ENCODE assay signal across 8 cellular contexts in genomic region chr12:71685312-71685906, GRCh38. TPM values are rescaled to one million over a fixed set of nuclear protein-coding genes. Genes with fewer than 3 reads are reported as not detected.
A peak's percentile ranks its signal among the peaks of the same experiment; 100 is the strongest.
DNase-seq lines count a peak whose midpoint lies in the region; ATAC-seq and TF ChIP-seq lines count a peak whose summit lies in the region.

No MANE protein-coding gene starts in this region.

- H3K4me1 Mint-ChIP-seq in HFFc6 (ENCODE audit: low read depth), result peaks cover 24% of the 10 kb centered on the region
- peaks cover 50% of the 10 kb centered on the region for H3K4me1 Mint-ChIP-seq in activated B cell treated with CpG ODN at 0.5 μM for 24 hours

- H3K9ac ChIP-seq in smooth muscle cell (ENCODE audit: low read depth), result peak overlapping the region; percentile 64

- peaks cover 14% of the 10 kb centered on the region for H3K4me1 ChIP-seq in smooth muscle cell (ENCODE audit: low read depth)

- CTCF ChIA-PET in activated B cell treated with CpG ODN at 0.5 μM for 24 hours (lab: Charles Lee), result interaction anchor here (0.8 to 5.5 kb wide), 8 partner anchors 10 to 61 kb away, joined by 4 to 81 read pairs (median 6); partner anchors contain the start of genes THAP2 and ZFC3H1

- no peak for TF ChIP-seq CTCF in HFFc6 (IDR thresholded peaks at IDR 0.05)
- TF ChIP-seq CTCF in activated B cell treated with CpG ODN at 0.5 μM for 24 hours (IDR thresholded peaks at IDR 0.05), result no peak
- TF ChIP-seq CTCF in smooth muscle cell (IDR thresholded peaks at IDR 0.05; ENCODE audit: borderline replicate concordance, insufficient read depth, poor library complexity, severe bottlenecking), result no peak

- peak overlapping the region; percentile 87 for H3K4me2 ChIP-seq in smooth muscle cell

- H3K4me3 Mint-ChIP-seq in HFFc6 (peak overlapping the region; percentile 89), activated B cell treated with CpG ODN at 0.5 μM for 24 hours (peak overlapping the region; percentile 93)

- no peaks in the 10 kb centered on the region for H3F3A ChIP-seq in smooth muscle cell (ENCODE audit: low read depth)

- no peaks in the 10 kb centered on the region for H3K36me3 Mint-ChIP-seq in HFFc6 (ENCODE audit: low read depth)
- peaks cover 14% of the 10 kb centered on the region for H3K36me3 Mint-ChIP-seq in activated B cell treated with CpG ODN at 0.5 μM for 24 hours (ENCODE audit: low read depth)

- no peaks in the 10 kb centered on the region for H3K36me3 ChIP-seq in smooth muscle cell (ENCODE audit: low read depth)

- DNase-seq in HFFc6 (no peak), activated B cell treated with CpG ODN at 0.5 μM for 24 hours (no peak), left ventricle myocardium superior (no peak), smooth muscle cell (lab: John Stamatoyannopoulos, UW; ENCODE audit: unreplicated experiment) (no peak), epidermal melanocyte (ENCODE audit: insufficient read length, low spot score) (no peak), activated gamma-delta T cell treated with Interleukin-2 at 50 U/mL for 16 hours (no peak)

- ATAC-seq in activated B cell treated with CpG ODN at 0.5 μM for 24 hours (ENCODE audit: low read depth) (no peak), left ventricle myocardium superior (peak; percentile 12), HG03045 (IDR thresholded peaks at IDR 0.05; ENCODE audit: unreplicated experiment) (no peak), GM18502 (IDR thresholded peaks at IDR 0.05; ENCODE audit: poor library complexity, unreplicated experiment) (no peak)

- no peaks in the 10 kb centered on the region for H4K20me1 ChIP-seq in smooth muscle cell (ENCODE audit: low read depth)

- H3K9me3 Mint-ChIP-seq in HFFc6, result no peaks in the 10 kb centered on the region
- H3K9me3 Mint-ChIP-seq in activated B cell treated with CpG ODN at 0.5 μM for 24 hours, result no peaks in the 10 kb centered on the region

- H3K79me2 ChIP-seq in smooth muscle cell (ENCODE audit: low read depth), result peaks cover 13% of the 10 kb centered on the region

- intact Hi-C loops in activated B cell treated with CpG ODN at 0.5 μM for 24 hours (cut with micrococcal nuclease), result no loop called here
- intact Hi-C loops in left ventricle myocardium superior (cut with micrococcal nuclease), result no loop called here

- POLR2A ChIA-PET in activated B cell treated with CpG ODN at 0.5 μM for 24 hours (lab: Charles Lee), result interaction anchor here (0.9 to 8.1 kb wide), 10 partner anchors 9 to 154 kb away, joined by 3 to 232 read pairs (median 15); partner anchors contain the start of genes RAB21, TBC1D15, THAP2 and ZFC3H1

- H3K27me3 Mint-ChIP-seq in HFFc6 (ENCODE audit: insufficient read depth) (no peaks in the 10 kb centered on the region), activated B cell treated with CpG ODN at 0.5 μM for 24 hours (no peaks in the 10 kb centered on the region)

- H3K27me3 ChIP-seq in smooth muscle cell (ENCODE audit: low read depth), result no peaks in the 10 kb centered on the region

- H3K27ac Mint-ChIP-seq in HFFc6 (peak overlapping the region; percentile 83), activated B cell treated with CpG ODN at 0.5 μM for 24 hours (peak overlapping the region; percentile 92)

- peak overlapping the region; percentile 65 for H3K27ac ChIP-seq in smooth muscle cell (ENCODE audit: low read depth)

- H3K9me3 ChIP-seq in smooth muscle cell (replicated peaks; ENCODE audit: low read depth), result no peaks in the 10 kb centered on the region

- H2AFZ ChIP-seq in smooth muscle cell (ENCODE audit: low read depth), result peak overlapping the region; percentile 93

- 61% methylated on average over 19 of the region's 19 CpGs for WGBS in smooth muscle cell (ENCODE audit: low lambda C conversion rate)

- peak overlapping the region; percentile 71 for H3K4me3 ChIP-seq in smooth muscle cell

RNA-seq across cellular contexts. Expression of gene TMEM19, which starts 0.5 kb away (rescaled TPM):
- total RNA-seq in HFFc6 (2021; fragmentation: NEBNext Ultra II Directional; extraction: Animal tissue kit (Norgen Biotek cat#: 25700)), result 10 to 100 TPM; 24.0 to 41.6 (median 33.9) TPM
- total RNA-seq in activated B cell treated with CpG ODN at 0.5 μM for 24 hours (42.6 and 46.7 TPM in 2 replicates), left ventricle myocardium superior (30.9 TPM), smooth muscle cell (11.8 and 19.6 TPM in 2 replicates)
- polyA plus RNA-seq in smooth muscle cell, result 7.1 and 8.3 TPM in 2 replicates

RNA-seq across cellular contexts. Expression of gene THAP2, which starts 21.3 kb away (rescaled TPM):
- 1 to 10 TPM; 3.8 to 5.1 (median 4.4) TPM for total RNA-seq in HFFc6 (2021; fragmentation: NEBNext Ultra II Directional; extraction: Animal tissue kit (Norgen Biotek cat#: 25700))
- total RNA-seq in activated B cell treated with CpG ODN at 0.5 μM for 24 hours, result 10.8 and 11.5 TPM in 2 replicates
- total RNA-seq in left ventricle myocardium superior, result 10.7 TPM
- 18.1 and 33.3 TPM in 2 replicates for total RNA-seq in smooth muscle cell
- polyA plus RNA-seq in smooth muscle cell, result 7.9 and 8.8 TPM in 2 replicates

RNA-seq across cellular contexts. Expression of gene ZFC3H1, which starts 21.8 kb away (rescaled TPM):
- 10 to 100 TPM; 23.4 to 32.5 (median 30.5) TPM for total RNA-seq in HFFc6 (2021; fragmentation: NEBNext Ultra II Directional; extraction: Animal tissue kit (Norgen Biotek cat#: 25700))
- total RNA-seq in activated B cell treated with CpG ODN at 0.5 μM for 24 hours (85.7 and 107 TPM in 2 replicates), left ventricle myocardium superior (15.3 TPM), smooth muscle cell (52.9 and 60.2 TPM in 2 replicates)
- 17.5 and 27.3 TPM in 2 replicates for polyA plus RNA-seq in smooth muscle cell
